Comparison of ENCODE assay signal across 16 cellular contexts in genomic region chr1:235106457-235106856, GRCh38. TPM values are rescaled to one million over a fixed set of nuclear protein-coding genes. Genes with fewer than 3 reads are reported as not detected.
DNase-seq lines count a peak whose midpoint lies in the region; ATAC-seq and TF ChIP-seq lines count a peak whose summit lies in the region.
"Had no signal": no experiment of that assay in that cellular context is flagged by ENCODE, and none has a peak within 500 bp of the region (broad histone marks: within the 10 kb centered on the region; RNA-seq: fewer than 3 reads in every experiment).

No MANE protein-coding gene starts in this region.

- no peak overlapping the region for H3K4me3 ChIP-seq in endodermal cell (ENCODE audit: low read length)

- no peaks in the 10 kb centered on the region for H3K9me3 ChIP-seq in endodermal cell (ENCODE audit: control insufficient read depth, low read length)

- peak; percentile 1 for DNase-seq in activated T-cell treated with anti-CD3 and anti-CD28 coated beads, Interleukin-2, amount 50 U/mL, for 1 hour
- no peak for DNase-seq in activated T-cell treated with anti-CD3 and anti-CD28 coated beads, Interleukin-2, amount 50 U/mL, for 4 hours
- DNase-seq in HEK293T (ENCODE audit: extremely low spot score) (no peak), endodermal cell (peak; percentile 29), NCI-H187 treated with DMSO at 0.1 percent for 48 hours (lab: John Stamatoyannopoulos, UW) (no peak)
- DNase-seq in activated CD4-positive, alpha-beta memory T cell treated with anti-CD3 and anti-CD28 coated beads, Interleukin-2, amount 10 ng/mL, durations not matched to agents 7 days and 5 days, result peak; percentile 14
- DNase-seq: ACHN; CD4-positive, CD25-positive, alpha-beta regulatory T cell; DND-41; GF-D8; NCI-H1048; NCI-H446 treated with DMSO at 0.1 percent for 48 hours; NCI-H774; SHP77 treated with DMSO at 0.1 percent for 48 hours had no signal

- H3K4me1 Mint-ChIP-seq in activated T-cell treated with anti-CD3 and anti-CD28 coated beads, Interleukin-2, amount 50 U/mL, for 4 hours (ENCODE audit: low read depth), result peaks cover 38% of the 10 kb centered on the region
- peaks cover 45% of the 10 kb centered on the region for H3K4me1 Mint-ChIP-seq in activated CD4-positive, alpha-beta memory T cell treated with anti-CD3 and anti-CD28 coated beads, Interleukin-2, amount 10 ng/mL, durations not matched to agents 7 days and 5 days
- H3K4me1 Mint-ChIP-seq in endodermal cell, result peaks cover 8% of the 10 kb centered on the region

- no peak for ATAC-seq in activated T-cell treated with anti-CD3 and anti-CD28 coated beads, Interleukin-2, amount 50 U/mL, for 4 hours
- ATAC-seq in GM18907 (IDR thresholded peaks at IDR 0.05; ENCODE audit: unreplicated experiment), result no peak

- TF ChIP-seq CTCF in endodermal cell (conservative IDR thresholded peaks at IDR 0.05), result no peak

- peaks cover 54% of the 10 kb centered on the region for H3K36me3 ChIP-seq in endodermal cell (ENCODE audit: control insufficient read depth, insufficient read depth, low read length)

- no peak overlapping the region for H3K4me3 Mint-ChIP-seq in activated T-cell treated with anti-CD3 and anti-CD28 coated beads, Interleukin-2, amount 50 U/mL, for 4 hours
- H3K4me3 Mint-ChIP-seq in activated CD4-positive, alpha-beta memory T cell treated with anti-CD3 and anti-CD28 coated beads, Interleukin-2, amount 10 ng/mL, durations not matched to agents 7 days and 5 days, result no peak overlapping the region
- no peak overlapping the region for H3K4me3 Mint-ChIP-seq in endodermal cell
- H3K4me3 Mint-ChIP-seq: CD4-positive, CD25-positive, alpha-beta regulatory T cell had no signal

- no peak overlapping the region for H3K9ac ChIP-seq in endodermal cell (ENCODE audit: extremely low read depth, low read length, poor library complexity, severe bottlenecking)

- 79 to 99% methylated on average over 4 of the region's 4 CpGs for WGBS in endodermal cell (ENCODE audit: insufficient coverage in 1 of 2, insufficient read length in 1 of 2), 2 experiments

- no peak overlapping the region for H3K27ac ChIP-seq in endodermal cell (ENCODE audit: low read depth, low read length)
- H3K27ac ChIP-seq: HL-60 had no signal

- peaks cover 28% of the 10 kb centered on the region for H3K36me3 Mint-ChIP-seq in activated T-cell treated with anti-CD3 and anti-CD28 coated beads, Interleukin-2, amount 50 U/mL, for 4 hours (ENCODE audit: insufficient read depth)
- peaks cover 48% of the 10 kb centered on the region for H3K36me3 Mint-ChIP-seq in activated CD4-positive, alpha-beta memory T cell treated with anti-CD3 and anti-CD28 coated beads, Interleukin-2, amount 10 ng/mL, durations not matched to agents 7 days and 5 days (ENCODE audit: low read depth)
- H3K36me3 Mint-ChIP-seq in endodermal cell (ENCODE audit: low read depth), result peaks cover 53% of the 10 kb centered on the region

- POLR2A ChIA-PET in HEK293T (lab: Yijun Ruan, JAX), result interaction anchor here (3.2 kb wide), 1 partner anchor 54 kb away, joined by 13 read pairs; the partner anchor contains the start of gene RBM34
- POLR2A ChIA-PET in activated CD4-positive, alpha-beta memory T cell treated with anti-CD3 and anti-CD28 coated beads, Interleukin-2, amount 10 ng/mL, durations not matched to agents 7 days and 5 days (lab: Charles Lee), result interaction anchor here (1.4 to 6.7 kb wide), 4 partner anchors 16 to 54 kb away, joined by 3 to 42 read pairs (median 16); partner anchors contain the start of genes RBM34 and TOMM20

- no peaks in the 10 kb centered on the region for H3K27me3 ChIP-seq in endodermal cell (ENCODE audit: control insufficient read depth, insufficient read depth, low read length, poor library complexity, severe bottlenecking)

- no peaks in the 10 kb centered on the region for H3K4me1 ChIP-seq in endodermal cell (ENCODE audit: control insufficient read depth, insufficient read depth, low read length)

- H3K9me3 Mint-ChIP-seq in activated T-cell treated with anti-CD3 and anti-CD28 coated beads, Interleukin-2, amount 50 U/mL, for 4 hours, result no peaks in the 10 kb centered on the region
- H3K9me3 Mint-ChIP-seq in activated CD4-positive, alpha-beta memory T cell treated with anti-CD3 and anti-CD28 coated beads, Interleukin-2, amount 10 ng/mL, durations not matched to agents 7 days and 5 days, result no peaks in the 10 kb centered on the region
- no peaks in the 10 kb centered on the region for H3K9me3 Mint-ChIP-seq in endodermal cell
- H3K9me3 Mint-ChIP-seq: CD4-positive, CD25-positive, alpha-beta regulatory T cell had no signal

- no peaks in the 10 kb centered on the region for H3K27me3 Mint-ChIP-seq in activated T-cell treated with anti-CD3 and anti-CD28 coated beads, Interleukin-2, amount 50 U/mL, for 4 hours (ENCODE audit: low read depth)
- H3K27me3 Mint-ChIP-seq in activated CD4-positive, alpha-beta memory T cell treated with anti-CD3 and anti-CD28 coated beads, Interleukin-2, amount 10 ng/mL, durations not matched to agents 7 days and 5 days, result peaks cover 6% of the 10 kb centered on the region
- peaks cover 4% of the 10 kb centered on the region for H3K27me3 Mint-ChIP-seq in endodermal cell (ENCODE audit: insufficient read depth)
- H3K27me3 Mint-ChIP-seq: CD4-positive, CD25-positive, alpha-beta regulatory T cell had no signal

- H3K27ac Mint-ChIP-seq in activated CD4-positive, alpha-beta memory T cell treated with anti-CD3 and anti-CD28 coated beads, Interleukin-2, amount 10 ng/mL, durations not matched to agents 7 days and 5 days, result peak overlapping the region; percentile 61
- no peak overlapping the region for H3K27ac Mint-ChIP-seq in endodermal cell

- CTCF ChIA-PET in HEK293T (lab: Yijun Ruan, JAX), result interaction anchor here (0.9 to 2.3 kb wide), 4 partner anchors 12 to 310 kb away, joined by 3 to 7 read pairs (median 4); no protein-coding TSS in a partner anchor
- CTCF ChIA-PET in activated CD4-positive, alpha-beta memory T cell treated with anti-CD3 and anti-CD28 coated beads, Interleukin-2, amount 10 ng/mL, durations not matched to agents 7 days and 5 days (lab: Charles Lee), result interaction anchor here (0.7 to 5.0 kb wide), 7 partner anchors 11 to 408 kb away, joined by 3 to 41 read pairs (median 4); no protein-coding TSS in a partner anchor

TF ChIP-seq in HEK293T, 16 proteins besides CTCF, POLR2A, EP300 and RAD21:
- TF ChIP-seq ZNF384 (IDR thresholded peaks at IDR 0.05) (peak; percentile 24; the same call in 1 of the 2 replicates), BHLHE40 (IDR thresholded peaks at IDR 0.05; ENCODE audit: borderline replicate concordance) (no peak)
TF ChIP-seq in HEK293T: peak in this region for 1.

RNA-seq across cellular contexts. Expression of gene TOMM20, which starts 22.2 kb away (rescaled TPM):
- total RNA-seq in activated T-cell treated with anti-CD3 and anti-CD28 coated beads, Interleukin-2, amount 50 U/mL, for 4 hours, result 100 to 1,000 TPM; 154 to 173 (median 172) TPM
- 10 to 100 TPM; 81.4 to 89.3 TPM for total RNA-seq in activated CD4-positive, alpha-beta memory T cell treated with anti-CD3 and anti-CD28 coated beads, Interleukin-2, amount 10 ng/mL, durations not matched to agents 7 days and 5 days
- total RNA-seq in endodermal cell, result 100 to 1,000 TPM; 237 to 252 TPM
- 237 TPM for polyA plus RNA-seq in endodermal cell (2013, experiment 1 of 2)
- 220 TPM for polyA plus RNA-seq in endodermal cell (2013, experiment 2 of 2)

RNA-seq across cellular contexts. Expression of gene RBM34, which starts 54.6 kb away (rescaled TPM):
- 100 to 1,000 TPM; 149 to 159 (median 159) TPM for total RNA-seq in activated T-cell treated with anti-CD3 and anti-CD28 coated beads, Interleukin-2, amount 50 U/mL, for 4 hours
- total RNA-seq in activated CD4-positive, alpha-beta memory T cell treated with anti-CD3 and anti-CD28 coated beads, Interleukin-2, amount 10 ng/mL, durations not matched to agents 7 days and 5 days, result 100 to 1,000 TPM in 1 of 2 experiments, 10 to 100 TPM in 1; 95.7 to 102 TPM
- total RNA-seq in endodermal cell, result 100 to 1,000 TPM; 104 to 127 TPM
- polyA plus RNA-seq in endodermal cell (2013, experiment 1 of 2), result 60.1 TPM
- 61.4 TPM for polyA plus RNA-seq in endodermal cell (2013, experiment 2 of 2)

Comparison
In these comparisons a context has a peak if more than half of its experiments do, and no peak if none do; other contexts are left out.
1. DNase-seq: peak in activated T-cell treated with anti-CD3 and anti-CD28 coated beads, Interleukin-2, amount 50 U/mL, for 1 hour (single experiment), activated CD4-positive, alpha-beta memory T cell treated with anti-CD3 and anti-CD28 coated beads, Interleukin-2, amount 10 ng/mL, durations not matched to agents 7 days and 5 days (single experiment) and endodermal cell (single experiment); none in activated T-cell treated with anti-CD3 and anti-CD28 coated beads, Interleukin-2, amount 50 U/mL, for 4 hours (single experiment), HEK293T (single experiment) and NCI-H187 treated with DMSO at 0.1 percent for 48 hours (single experiment).